ENCODE assay signal across 8 cellular contexts in the genomic region with DNA sequence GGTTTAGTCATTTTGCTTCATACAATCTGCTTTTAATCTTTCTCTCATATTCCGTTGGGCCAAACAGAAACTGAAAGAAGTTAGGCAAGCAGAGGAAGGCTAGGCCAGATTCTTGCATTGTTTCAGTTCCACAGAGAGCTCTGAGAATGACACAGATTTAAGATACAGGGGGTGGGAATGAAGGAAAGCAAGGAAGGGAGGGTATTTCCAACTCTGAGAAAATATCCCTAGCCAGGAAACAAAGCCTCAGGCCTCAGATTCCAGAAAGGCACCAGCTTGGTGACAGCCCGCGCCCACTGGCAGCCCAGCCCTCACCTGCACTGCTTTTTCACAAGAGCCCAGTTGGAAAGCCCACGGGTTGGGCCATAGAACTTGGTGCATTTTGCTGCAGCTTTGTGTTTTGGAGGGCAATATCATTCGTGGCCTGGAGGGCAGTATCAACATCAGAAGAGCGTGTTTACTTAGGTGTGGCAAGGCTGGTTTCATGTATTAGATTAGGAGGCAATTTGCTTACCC.
A peak's percentile ranks its signal among the peaks of the same experiment; 100 is the strongest.
DNase-seq lines count a peak whose midpoint lies in the region; ATAC-seq and TF ChIP-seq lines count a peak whose summit lies in the region.

No MANE protein-coding gene starts in this region.

- H3K27me3 ChIP-seq in Peyer's patch (no peaks in the 10 kb centered on the region), smooth muscle cell (ENCODE audit: low read depth) (no peaks in the 10 kb centered on the region)

- no peak overlapping the region for H3K9ac ChIP-seq in smooth muscle cell (ENCODE audit: low read depth)

- H3K27ac ChIP-seq in Peyer's patch: peak overlapping the region; percentile 18 to 82 (median 69)
- H3K27ac ChIP-seq in smooth muscle cell (ENCODE audit: low read depth): peak overlapping the region; percentile 73

- peak overlapping the region; percentile 22 for H3K4me2 ChIP-seq in smooth muscle cell

- no peaks in the 10 kb centered on the region for H3K79me2 ChIP-seq in smooth muscle cell (ENCODE audit: low read depth)

- DNase-seq in NOMO-1 (lab: John Stamatoyannopoulos, UW; ENCODE audit: unreplicated experiment in 2 of 2) (peak; percentile 45 to 71), NOMO-1 treated with dmso at 0.1 percent for 144 hours (lab: John Stamatoyannopoulos, UW; ENCODE audit: unreplicated experiment) (no peak), Peyer's patch (peak in 1 of 3 donors; percentile 56), fibroblast of the aortic adventitia (ENCODE audit: low read depth) (peak; percentile 83), smooth muscle cell (lab: John Stamatoyannopoulos, UW; ENCODE audit: unreplicated experiment) (no peak), NCI-H1048 (lab: John Stamatoyannopoulos, UW) (no peak), NCI-H1436 (lab: John Stamatoyannopoulos, UW) (no peak)

- ATAC-seq in HG02610 (IDR thresholded peaks at IDR 0.05; ENCODE audit: unreplicated experiment): peak; percentile 47

- WGBS in smooth muscle cell (ENCODE audit: low lambda C conversion rate): 76% methylated on average over 6 of the region's 6 CpGs

- H3K4me3 ChIP-seq in Peyer's patch (peak overlapping the region in 3 of 4 donors; percentile 5 to 24 (median 10)), fibroblast of the aortic adventitia (ENCODE audit: low read depth, low read length) (no peak overlapping the region), smooth muscle cell (no peak overlapping the region)

- peak overlapping the region; percentile 79 for H2AFZ ChIP-seq in smooth muscle cell (ENCODE audit: low read depth)

- no peak for TF ChIP-seq POLR2A in Peyer's patch (IDR thresholded peaks at IDR 0.05)

- H3K4me1 ChIP-seq in Peyer's patch: peaks cover 0 to 36% (median 2%) of the 10 kb centered on the region in 4 donors
- H3K4me1 ChIP-seq in smooth muscle cell (ENCODE audit: low read depth): peaks cover 5% of the 10 kb centered on the region

- H3K36me3 ChIP-seq in Peyer's patch (no peaks in the 10 kb centered on the region), smooth muscle cell (ENCODE audit: low read depth) (no peaks in the 10 kb centered on the region)

- no peaks in the 10 kb centered on the region for H3K9me3 ChIP-seq in Peyer's patch
- H3K9me3 ChIP-seq in smooth muscle cell (replicated peaks; ENCODE audit: low read depth): no peaks in the 10 kb centered on the region

- H4K20me1 ChIP-seq in smooth muscle cell (ENCODE audit: low read depth): no peaks in the 10 kb centered on the region

- no peaks in the 10 kb centered on the region for H3F3A ChIP-seq in smooth muscle cell (ENCODE audit: low read depth)

- TF ChIP-seq CTCF in Peyer's patch (IDR thresholded peaks at IDR 0.05) (peak in 3 of 6 experiments; percentile 13 to 31 (median 26)), fibroblast of the aortic adventitia (IDR thresholded peaks at IDR 0.05; ENCODE audit: insufficient read depth, low read length) (no peak), smooth muscle cell (IDR thresholded peaks at IDR 0.05; ENCODE audit: borderline replicate concordance, insufficient read depth, poor library complexity, severe bottlenecking) (no peak)

Comparison
In these comparisons a context has a peak if more than half of its experiments do, and no peak if none do; other contexts are left out.
1. DNase-seq: peak in NOMO-1 (2 of 2) and fibroblast of the aortic adventitia (single experiment); none in NOMO-1 treated with dmso at 0.1 percent for 144 hours (single experiment), smooth muscle cell (single experiment), NCI-H1048 (single experiment) and NCI-H1436 (single experiment).
2. H3K4me3 ChIP-seq: peak in Peyer's patch (3 of 4); none in fibroblast of the aortic adventitia (single experiment) and smooth muscle cell (single experiment).